8 cellular contexts compared by ENCODE assay signal in the genomic region with DNA sequence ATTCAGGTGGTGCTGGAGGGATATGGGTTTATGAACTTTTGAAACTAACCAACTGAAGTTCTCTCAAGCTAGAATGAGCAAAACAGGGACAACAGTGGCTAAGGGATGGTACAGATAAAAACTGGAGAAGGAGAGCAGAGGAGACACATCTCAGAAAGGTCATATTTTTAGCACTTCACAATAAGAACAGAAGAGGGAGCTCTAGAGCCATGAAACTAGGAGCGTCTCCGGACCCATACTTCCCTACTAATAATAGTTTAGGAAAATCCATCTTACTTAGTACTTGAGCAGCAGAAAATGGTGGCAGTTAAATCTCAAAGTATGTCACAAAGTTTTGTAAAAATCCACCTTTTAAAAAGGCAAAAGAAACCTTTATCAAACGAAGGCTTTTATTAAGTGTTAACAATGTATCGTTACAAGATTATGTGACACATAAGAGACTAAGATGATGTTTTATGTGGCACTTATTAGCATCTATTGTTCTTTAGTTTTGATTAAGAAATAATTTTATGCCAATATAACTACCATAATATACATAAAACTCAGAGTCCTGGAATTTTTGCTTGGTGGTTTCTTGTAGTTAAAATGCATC.
DNase-seq lines count a peak whose midpoint lies in the region; ATAC-seq and TF ChIP-seq lines count a peak whose summit lies in the region.

No MANE protein-coding gene starts in this region.

- TF ChIP-seq EP300 in suprapubic skin (IDR thresholded peaks at IDR 0.05): no peak

- no peak overlapping the region for H3K4me3 ChIP-seq in suprapubic skin

- H3K4me1 ChIP-seq in suprapubic skin: no peaks in the 10 kb centered on the region

- ATAC-seq in GM18511 (IDR thresholded peaks at IDR 0.05; ENCODE audit: unreplicated experiment) (peak; percentile 84), HG02938 (IDR thresholded peaks at IDR 0.05; ENCODE audit: unreplicated experiment) (peak; percentile 82)

- TF ChIP-seq CTCF in C4-2B (conservative IDR thresholded peaks at IDR 0.05) (peak; percentile 77), suprapubic skin (IDR thresholded peaks at IDR 0.05) (peak; percentile 16 to 51)

- H3K36me3 ChIP-seq in suprapubic skin: no peaks in the 10 kb centered on the region

- peak; percentile 62 for DNase-seq in NCI-H2029 treated with DMSO at 0.1 percent for 48 hours (lab: John Stamatoyannopoulos, UW)
- DNase-seq in amniotic stem cell (lab: John Stamatoyannopoulos, UW): peak; percentile 6
- DNase-seq in iPS DF 4.7 (ENCODE audit: extremely low read depth, low spot score): peak; percentile 33
- DNase-seq in suprapubic skin (ENCODE audit: low spot score in 2 of 2): no peak
- no peak for DNase-seq in posterior cingulate gyrus

- TF ChIP-seq POLR2A in suprapubic skin (IDR thresholded peaks at IDR 0.05): no peak

- intact Hi-C loops in posterior cingulate gyrus (cut with DNase I): loop anchor here (1.0 to 5.0 kb wide), 2 partner anchors 167 to 252 kb away; no protein-coding TSS in a partner anchor

- H3K27ac ChIP-seq in C4-2B: no peak overlapping the region
- no peak overlapping the region for H3K27ac ChIP-seq in suprapubic skin

- no peaks in the 10 kb centered on the region for H3K9me3 ChIP-seq in suprapubic skin

- no peaks in the 10 kb centered on the region for H3K27me3 ChIP-seq in suprapubic skin

- WGBS in suprapubic skin: 33% methylated on average over 4 of the region's 4 CpGs

Comparison
In these comparisons a context has a peak if more than half of its experiments do, and no peak if none do; other contexts are left out.
1. DNase-seq: peak in NCI-H2029 treated with DMSO at 0.1 percent for 48 hours (single experiment), amniotic stem cell (single experiment) and iPS DF 4.7 (single experiment); none in suprapubic skin (0 of 2) and posterior cingulate gyrus (0 of 10).